Comparison of ENCODE assay signal across 24 cellular contexts in the genomic region with DNA sequence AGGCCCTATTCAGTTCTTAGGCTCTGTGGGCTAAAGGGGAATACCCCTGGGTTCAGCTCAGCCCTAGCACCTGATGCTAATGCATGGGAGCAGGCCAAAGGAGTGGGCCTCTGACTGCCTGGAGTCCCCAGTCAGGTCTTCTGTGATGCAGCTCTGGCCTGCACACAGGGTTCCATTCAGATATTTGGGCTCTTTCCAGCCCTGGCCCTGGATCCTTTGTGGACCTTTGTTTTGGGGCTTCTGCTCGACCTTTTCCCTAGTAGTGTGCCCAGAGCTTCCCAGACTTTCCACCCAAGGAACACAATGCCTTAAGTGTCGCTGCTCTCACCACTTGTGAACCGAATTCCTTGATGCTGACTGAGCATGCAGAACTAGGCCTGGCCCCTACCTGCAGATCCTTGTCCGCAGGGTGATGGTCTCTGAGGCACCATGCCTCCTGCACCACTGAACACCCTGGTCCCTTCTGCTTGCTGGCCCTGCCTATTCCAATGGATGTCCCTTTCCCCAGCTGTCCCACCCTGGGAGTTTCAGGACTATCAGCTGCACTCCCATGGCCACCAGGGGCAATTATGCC. TPM values are rescaled to one million over a fixed set of nuclear protein-coding genes. Genes with fewer than 3 reads are reported as not detected.
DNase-seq lines count a peak whose midpoint lies in the region; ATAC-seq, FAIRE-seq and TF ChIP-seq lines count a peak whose summit lies in the region.
"Had no signal": no experiment of that assay in that cellular context is flagged by ENCODE, and none has a peak within 500 bp of the region (broad histone marks: within the 10 kb centered on the region; RNA-seq: fewer than 3 reads in every experiment).

No MANE protein-coding gene starts in this region.

- CTCF ChIA-PET in GM12878 (lab: Yijun Ruan, JAX) (no interaction called here), T-cell (lab: Charles Lee) (interaction anchor here in 1 of 2 donors (0.8 kb wide), 1 partner anchor 30 kb away, joined by 3 read pairs; no protein-coding TSS in a partner anchor)

- no peak overlapping the region for H3K27ac Mint-ChIP-seq in natural killer cell treated with Interleukin-12 subunit alpha and Interleukin-12 subunit beta and Interleukin-15 and Interleukin-18, amount 100 ng/mL, for 72 hours
- no peak overlapping the region for H3K27ac Mint-ChIP-seq in natural killer cell
- no peak overlapping the region for H3K27ac Mint-ChIP-seq in T-cell
- H3K27ac Mint-ChIP-seq: HFFc6 had no signal

- no peaks in the 10 kb centered on the region for H3K27me3 Mint-ChIP-seq in natural killer cell treated with Interleukin-12 subunit alpha and Interleukin-12 subunit beta and Interleukin-15 and Interleukin-18, amount 100 ng/mL, for 72 hours
- H3K27me3 Mint-ChIP-seq in natural killer cell (ENCODE audit: low read depth in 2 of 2) (no peaks in the 10 kb centered on the region), T-cell (no peaks in the 10 kb centered on the region)
- H3K27me3 Mint-ChIP-seq: CD4-positive, alpha-beta memory T cell had no signal

- POLR2A ChIA-PET in GM12878 (lab: Charles Lee): no interaction called here
- POLR2A ChIA-PET in T-cell (lab: Charles Lee): no interaction called here

- peaks cover 6% of the 10 kb centered on the region for H3F3A ChIP-seq in smooth muscle cell (ENCODE audit: low read depth)

- H4K20me1 ChIP-seq in GM12878 (ENCODE audit: control insufficient read depth, insufficient read depth): no peaks in the 10 kb centered on the region
- H4K20me1 ChIP-seq in smooth muscle cell (ENCODE audit: low read depth): peaks cover 84% of the 10 kb centered on the region

- H3K4me1 ChIP-seq in GM12878 (ENCODE audit: control insufficient read depth, insufficient read depth, low read length) (0 out of 2 replicates have a peak, but pooled peaks cover 3% of the 10 kb centered on the region), smooth muscle cell (ENCODE audit: low read depth) (peaks cover 4% of the 10 kb centered on the region)
- H3K4me1 ChIP-seq: BE2C had no signal

- H3K79me2 ChIP-seq in GM12878 (ENCODE audit: control insufficient read depth, insufficient read depth, low read length) (peaks cover 23% of the 10 kb centered on the region), smooth muscle cell (ENCODE audit: low read depth) (peaks cover 65% of the 10 kb centered on the region)

- RAD21 ChIA-PET in GM12878 (lab: Charles Lee; ENCODE audit: unreplicated experiment): no interaction called here

- H3K27me3 ChIP-seq in GM12878 (replicated peaks in 1 of 2; ENCODE audit: control insufficient read depth in 2 of 2, insufficient read depth in 2 of 2, low read length in 1 of 2): no peaks in the 10 kb centered on the region
- no peaks in the 10 kb centered on the region for H3K27me3 ChIP-seq in smooth muscle cell (ENCODE audit: low read depth)
- H3K27me3 ChIP-seq: BE2C had no signal

- H3K4me2 ChIP-seq in GM12878 (ENCODE audit: control insufficient read depth, insufficient read depth) (no peak overlapping the region), smooth muscle cell (no peak overlapping the region)

- intact Hi-C loops in natural killer cell (cut with micrococcal nuclease) (no loop called here), GM12878 (cut with micrococcal nuclease; ENCODE audit: unreplicated experiment) (no loop called here)

- H3K4me3 ChIP-seq in GM12878 (no peak overlapping the region), smooth muscle cell (no peak overlapping the region)

- BruUV-seq in GM12878 (replicated peaks; lab: Mats Ljungman, UMichigan): no TSS peak

- H3K9me3 ChIP-seq in GM12878 (replicated peaks; ENCODE audit: control insufficient read depth, insufficient read depth, low read length) (no peaks in the 10 kb centered on the region), smooth muscle cell (replicated peaks; ENCODE audit: low read depth) (no peaks in the 10 kb centered on the region)
- H3K9me3 ChIP-seq: BE2C had no signal

- no peaks in the 10 kb centered on the region for H3K9me3 Mint-ChIP-seq in natural killer cell treated with Interleukin-12 subunit alpha and Interleukin-12 subunit beta and Interleukin-15 and Interleukin-18, amount 100 ng/mL, for 72 hours
- no peaks in the 10 kb centered on the region for H3K9me3 Mint-ChIP-seq in natural killer cell
- H3K9me3 Mint-ChIP-seq in T-cell: no peaks in the 10 kb centered on the region
- H3K9me3 Mint-ChIP-seq: CD4-positive, alpha-beta memory T cell; HFFc6 had no signal

- H3K36me3 Mint-ChIP-seq in natural killer cell treated with Interleukin-12 subunit alpha and Interleukin-12 subunit beta and Interleukin-15 and Interleukin-18, amount 100 ng/mL, for 72 hours: peaks cover 11% of the 10 kb centered on the region
- H3K36me3 Mint-ChIP-seq in natural killer cell (no peaks in the 10 kb centered on the region), T-cell (peaks cover 43% of the 10 kb centered on the region)

- H3K4me3 Mint-ChIP-seq in natural killer cell treated with Interleukin-12 subunit alpha and Interleukin-12 subunit beta and Interleukin-15 and Interleukin-18, amount 100 ng/mL, for 72 hours: no peak overlapping the region
- H3K4me3 Mint-ChIP-seq in natural killer cell (no peak overlapping the region), T-cell (no peak overlapping the region)
- H3K4me3 Mint-ChIP-seq: CD4-positive, alpha-beta memory T cell; HFFc6 had no signal

- no peak for TF ChIP-seq EP300 in GM12878 (IDR thresholded peaks at IDR 0.05; ENCODE audit: borderline replicate concordance in 1 of 2, control insufficient read depth in 1 of 2, low read depth in 2 of 2, low read length in 2 of 2)

- no peak for TF ChIP-seq CTCF in natural killer cell (IDR thresholded peaks at IDR 0.05)
- TF ChIP-seq CTCF in GM12878 (IDR thresholded peaks at IDR 0.05 in 2 of 3, conservative IDR thresholded peaks at IDR 0.05 in 1 of 3; ENCODE audit: control insufficient read depth in 2 of 3, extremely low read depth in 1 of 3, insufficient read depth in 1 of 3, low read depth in 3 of 3, low read length in 3 of 3): no peak
- TF ChIP-seq CTCF in smooth muscle cell (IDR thresholded peaks at IDR 0.05; ENCODE audit: borderline replicate concordance, insufficient read depth, poor library complexity, severe bottlenecking): no peak

- no peak overlapping the region for H2AFZ ChIP-seq in GM12878 (ENCODE audit: control insufficient read depth, low read depth, low read length)
- H2AFZ ChIP-seq in smooth muscle cell (ENCODE audit: low read depth): no peak overlapping the region

- DNase-seq in natural killer cell treated with Interleukin-12 subunit alpha and Interleukin-12 subunit beta and Interleukin-15 and Interleukin-18, amount 100 ng/mL, for 72 hours (ENCODE audit: low spot score): peak; percentile 16
- DNase-seq in natural killer cell: no peak
- DNase-seq in GM12878 (ENCODE audit: low read depth, low spot score): no peak
- peak; percentile 61 for DNase-seq in medulla oblongata (ENCODE audit: extremely low spot score)
- DNase-seq in pons (ENCODE audit: low spot score): peak; percentile 35
- no peak for DNase-seq in T-cell
- no peak for DNase-seq in HUDEP-2 (lab: John Stamatoyannopoulos, UW; ENCODE audit: unreplicated experiment in 76 of 76)
- DNase-seq in smooth muscle cell (lab: John Stamatoyannopoulos, UW; ENCODE audit: unreplicated experiment): no peak
- DNase-seq: BE2C; CD4-positive, alpha-beta memory T cell; COR-L47; DMS153; DMS79 treated with DMSO at 0.1 percent for 48 hours; EL; HCEC 1CT; HFFc6; IMR-90 had no signal

- H3K36me3 ChIP-seq in GM12878 (ENCODE audit: control insufficient read depth in 2 of 2, insufficient read depth in 2 of 2, low read length in 1 of 2): peaks cover 16 to 48% of the 10 kb centered on the region in 2 experiments
- peaks cover 16% of the 10 kb centered on the region for H3K36me3 ChIP-seq in smooth muscle cell (ENCODE audit: low read depth)

- H3K27ac ChIP-seq in GM12878 (ENCODE audit: control insufficient read depth, insufficient read depth): no peak overlapping the region
- no peak overlapping the region for H3K27ac ChIP-seq in smooth muscle cell (ENCODE audit: low read depth)
- H3K27ac ChIP-seq: C4-2B, HL-60 had no signal

- TF ChIP-seq POLR2A in GM12878 (IDR thresholded peaks at IDR 0.05; ENCODE audit: low read depth, low read length): no peak; the same call in 1 of the 2 replicates

- H3K9ac ChIP-seq in GM12878 (ENCODE audit: control insufficient read depth, insufficient read depth, low read length) (no peak overlapping the region), smooth muscle cell (ENCODE audit: low read depth) (no peak overlapping the region)

- H3K4me1 Mint-ChIP-seq in natural killer cell treated with Interleukin-12 subunit alpha and Interleukin-12 subunit beta and Interleukin-15 and Interleukin-18, amount 100 ng/mL, for 72 hours (ENCODE audit: low read depth in 2 of 2): peaks cover 14 to 29% of the 10 kb centered on the region in 2 donors
- H3K4me1 Mint-ChIP-seq in natural killer cell (peaks cover 23 to 32% of the 10 kb centered on the region in 2 donors), T-cell (peaks cover 24 to 33% (median 31%) of the 10 kb centered on the region in 3 donors)

- FAIRE-seq in GM12878 (lab: Jason Lieb, UNC): no peak
- FAIRE-seq: A204.1, D721Med, G401.6, GM18507 had no signal

- in situ Hi-C loops in GM12878 (cut with MboI): no loop called here

- no peak for TF ChIP-seq RAD21 in GM12878 (IDR thresholded peaks at IDR 0.05; ENCODE audit: insufficient read depth, low read depth, low read length)

- ATAC-seq in natural killer cell treated with Interleukin-12 subunit alpha and Interleukin-12 subunit beta and Interleukin-15 and Interleukin-18, amount 100 ng/mL, for 72 hours: no peak
- no peak for ATAC-seq in natural killer cell
- peak; percentile 16; the same call in 1 of the 3 replicates for ATAC-seq in GM12878
- no peak for ATAC-seq in T-cell (replicated peaks in 1 of 4)

- SMC1A ChIA-PET in GM12878 (lab: Charles Lee; ENCODE audit: uncharacterized antibody, unreplicated experiment): no interaction called here

- 90% methylated on average over 4 of the region's 4 CpGs for WGBS in GM12878 (ENCODE audit: insufficient coverage, insufficient replicate concordance, low lambda C conversion rate, missing lambda C conversion rate)
- WGBS in smooth muscle cell (ENCODE audit: low lambda C conversion rate): 94% methylated on average over 4 of the region's 4 CpGs

RNA-seq across cellular contexts. Expression of gene SEC13, which starts 5.1 kb away (rescaled TPM):
- 100 to 1,000 TPM; 125 to 148 TPM for total RNA-seq in natural killer cell treated with Interleukin-12 subunit alpha and Interleukin-12 subunit beta and Interleukin-15 and Interleukin-18, amount 100 ng/mL, for 72 hours
- total RNA-seq in natural killer cell (100 to 1,000 TPM in 1 of 3 donors, 10 to 100 TPM in 2; 88.6 to 105 (median 99.3) TPM), GM12878 (2014; rRNA removed) (165 and 172 TPM in 2 replicates), GM12878 (2014; rRNA removed; fragmentation: Illumina TruSeq; extraction: Trizol) (100 and 115 TPM in 2 replicates), GM12878 (2021) (113 and 117 TPM in 2 replicates), T-cell (10 to 100 TPM; 64.4 to 82.4 (median 71.3) TPM), smooth muscle cell (221 and 247 TPM in 2 replicates)
- 108 and 120 TPM in 2 replicates for total RNA-seq in GM12878 (2013; cell fraction: nucleolus; rRNA removed)
- polyA plus RNA-seq in GM12878 (2011; ENCODE audit: low read depth): 73.1 TPM
- polyA plus RNA-seq in GM12878 (2011; rRNA removed) (62.9 and 89.1 TPM in 2 replicates), GM12878 (2014; fragmentation: Illumina TruSeq; extraction: Trizol) (59.6 and 134 TPM in 2 replicates), GM12878 (2014; fragmentation: Nextera tagmentation; extraction: Ambion mirVana) (10 to 100 TPM; 42.8 to 55.6 TPM), GM12878 (2014; rRNA removed) (119 and 128 TPM in 2 replicates), GM12878 (2016; fragmentation: Nextera tagmentation; extraction: Ambion mirVana) (100 to 1,000 TPM; 211 to 229 TPM), smooth muscle cell (400 and 476 TPM in 2 replicates)
- polyA plus RNA-seq in GM12878 (2011; cell fraction: cytosol; rRNA removed): 127 and 179 TPM in 2 replicates
- polyA plus RNA-seq in GM12878 (2011; cell fraction: nucleus; rRNA removed): 111 and 137 TPM in 2 replicates
- polyA plus RNA-seq in GM12878 (2012): 97.6 and 109 TPM in 2 replicates
- polyA minus RNA-seq in GM12878 (2011; rRNA and poly(A)+ RNA removed): 150 and 197 TPM in 2 replicates
- polyA minus RNA-seq in GM12878 (2011; cell fraction: cytosol; rRNA and poly(A)+ RNA removed): 69.2 and 69.6 TPM in 2 replicates
- polyA minus RNA-seq in GM12878 (2011; cell fraction: nucleus; rRNA and poly(A)+ RNA removed): 43.2 and 81.7 TPM in 2 replicates

RNA-seq across cellular contexts. Expression of gene GHRL, which starts 23.1 kb away (rescaled TPM):
- under 1 TPM; 0.69 to 0.78 TPM for total RNA-seq in natural killer cell treated with Interleukin-12 subunit alpha and Interleukin-12 subunit beta and Interleukin-15 and Interleukin-18, amount 100 ng/mL, for 72 hours
- total RNA-seq in natural killer cell: 1 to 10 TPM; 1.4 to 2.6 (median 1.5) TPM
- total RNA-seq in GM12878 (2013; cell fraction: nucleolus; rRNA removed): 4.3 and 5.2 TPM in 2 replicates
- 0.73 TPM in 1 of 2 replicates, not detected in the other for total RNA-seq in GM12878 (2014; rRNA removed)
- total RNA-seq in GM12878 (2014; rRNA removed; fragmentation: Illumina TruSeq; extraction: Trizol): 0.55 and 0.67 TPM in 2 replicates
- total RNA-seq in GM12878 (2021): 1.4 and 2.2 TPM in 2 replicates
- 1.7 TPM for polyA plus RNA-seq in GM12878 (2011; ENCODE audit: low read depth)
- polyA plus RNA-seq in GM12878 (2011; rRNA removed): 1.7 and 1.8 TPM in 2 replicates
- polyA plus RNA-seq in GM12878 (2011; cell fraction: cytosol; rRNA removed): 2.2 and 2.4 TPM in 2 replicates
- polyA plus RNA-seq in GM12878 (2011; cell fraction: nucleus; rRNA removed): 7.3 and 9.8 TPM in 2 replicates
- 1.0 and 2.7 TPM in 2 replicates for polyA plus RNA-seq in GM12878 (2012)
- polyA plus RNA-seq in GM12878 (2014; fragmentation: Illumina TruSeq; extraction: Trizol): 0.60 TPM in 1 of 2 replicates, not detected in the other
- under 1 TPM; 0.35 to 0.58 TPM for polyA plus RNA-seq in GM12878 (2014; fragmentation: Nextera tagmentation; extraction: Ambion mirVana)
- 1.0 and 2.4 TPM in 2 replicates for polyA plus RNA-seq in GM12878 (2014; rRNA removed)
- 1 to 10 TPM; 1.0 to 1.1 TPM for polyA plus RNA-seq in GM12878 (2016; fragmentation: Nextera tagmentation; extraction: Ambion mirVana)
- 0.88 and 2.3 TPM in 2 replicates for polyA minus RNA-seq in GM12878 (2011; rRNA and poly(A)+ RNA removed)
- 1.9 TPM in 1 of 2 replicates, not detected in the other for polyA minus RNA-seq in GM12878 (2011; cell fraction: cytosol; rRNA and poly(A)+ RNA removed)
- 2.4 and 2.9 TPM in 2 replicates for polyA minus RNA-seq in GM12878 (2011; cell fraction: nucleus; rRNA and poly(A)+ RNA removed)
- total RNA-seq in T-cell: 1 to 10 TPM in 1 of 5 donors, under 1 TPM in 3, not detected in 1; 0.29 to 1.7 (median 0.61) TPM
- total RNA-seq in smooth muscle cell: not detected in 2 replicates
- 0.45 and 0.76 TPM in 2 replicates for polyA plus RNA-seq in smooth muscle cell
- total RNA-seq: H4, IMR-90 had no signal

Comparison
In these comparisons a context has a peak if more than half of its experiments do, and no peak if none do; other contexts are left out.
1. DNase-seq: peak in natural killer cell treated with Interleukin-12 subunit alpha and Interleukin-12 subunit beta and Interleukin-15 and Interleukin-18, amount 100 ng/mL, for 72 hours (single experiment), medulla oblongata (single experiment) and pons (single experiment); none in natural killer cell (single experiment), GM12878 (single experiment), T-cell (0 of 34), HUDEP-2 (0 of 76) and smooth muscle cell (single experiment).